ENCODE assay signal across 4 cellular contexts in genomic region chr18:14239224-14239623, GRCh38.
A peak's percentile ranks its signal among the peaks of the same experiment; 100 is the strongest.
DNase-seq lines count a peak whose midpoint lies in the region; ATAC-seq and TF ChIP-seq lines count a peak whose summit lies in the region.
"Not testable (repeated sequence)": the region's sequence is repeated elsewhere in the genome, so short reads cannot be mapped to it uniquely, and the experiment has no call there.

No MANE protein-coding gene starts in this region.

- CTCF ChIA-PET in activated CD8-positive, alpha-beta memory T cell treated with anti-CD3 and anti-CD28 coated beads, Interleukin-2, amount 10 ng/mL, durations not matched to agents 7 days and 5 days (lab: Charles Lee) = interaction anchor here (1.0 kb wide), 1 partner anchor 61 kb away, joined by 4 read pairs; no protein-coding TSS in a partner anchor

- peaks cover 41% of the 10 kb centered on the region for H3K4me1 ChIP-seq in DND-41 (ENCODE audit: insufficient read depth, low read length)

- not testable (repeated sequence) for H2AFZ ChIP-seq in DND-41 (ENCODE audit: low read depth, low read length)

- H3K4me3 Mint-ChIP-seq in activated CD8-positive, alpha-beta memory T cell treated with anti-CD3 and anti-CD28 coated beads, Interleukin-2, amount 10 ng/mL, durations not matched to agents 7 days and 5 days; dendritic cell treated with granulocyte-macrophage colony-stimulating factor and Interleukin-4, amounts not matched to agents 40 ng/mL and 50 ng/mL, for 4 days: not testable (repeated sequence)

- H3K27ac ChIP-seq in DND-41 (ENCODE audit: low read length) = peak overlapping the region; percentile 59; the same call in 1 of the 2 replicates

- not testable (repeated sequence) for H3K9ac ChIP-seq in DND-41 (ENCODE audit: low read depth, low read length)

- H3K27me3 ChIP-seq in DND-41 (ENCODE audit: insufficient read depth, low read length, poor library complexity) = not testable (repeated sequence)

- intact Hi-C loops in dendritic cell treated with granulocyte-macrophage colony-stimulating factor and Interleukin-4, amounts not matched to agents 40 ng/mL and 50 ng/mL, for 4 days (cut with micrococcal nuclease) = not testable (repeated sequence)

- peak overlapping the region; percentile 1 for H3K27ac Mint-ChIP-seq in activated CD8-positive, alpha-beta memory T cell treated with anti-CD3 and anti-CD28 coated beads, Interleukin-2, amount 10 ng/mL, durations not matched to agents 7 days and 5 days
- H3K27ac Mint-ChIP-seq in dendritic cell treated with granulocyte-macrophage colony-stimulating factor and Interleukin-4, amounts not matched to agents 40 ng/mL and 50 ng/mL, for 4 days = peak overlapping the region; percentile 79

- not testable (repeated sequence) for TF ChIP-seq CTCF in DND-41 (IDR thresholded peaks at IDR 0.05; ENCODE audit: borderline replicate concordance, extremely low read depth, low read length, poor library complexity, severe bottlenecking)

- H3K4me3 ChIP-seq in DND-41 (ENCODE audit: low read depth in 1 of 2, low read length in 2 of 2) = not testable (repeated sequence)

- not testable (repeated sequence) for H3K9me3 ChIP-seq in DND-41 (ENCODE audit: insufficient read depth, low read length, severe bottlenecking)

- not testable (repeated sequence) for H3K27me3 Mint-ChIP-seq in activated CD8-positive, alpha-beta memory T cell treated with anti-CD3 and anti-CD28 coated beads, Interleukin-2, amount 10 ng/mL, durations not matched to agents 7 days and 5 days; dendritic cell treated with granulocyte-macrophage colony-stimulating factor and Interleukin-4, amounts not matched to agents 40 ng/mL and 50 ng/mL, for 4 days

- H3K36me3 Mint-ChIP-seq in activated CD8-positive, alpha-beta memory T cell treated with anti-CD3 and anti-CD28 coated beads, Interleukin-2, amount 10 ng/mL, durations not matched to agents 7 days and 5 days = peaks cover 17% of the 10 kb centered on the region
- not testable (repeated sequence) for H3K36me3 Mint-ChIP-seq in dendritic cell treated with granulocyte-macrophage colony-stimulating factor and Interleukin-4, amounts not matched to agents 40 ng/mL and 50 ng/mL, for 4 days (ENCODE audit: low read depth)

- not testable (repeated sequence) for H4K20me1 ChIP-seq in DND-41 (ENCODE audit: insufficient read depth, low read length)

- peaks cover 28% of the 10 kb centered on the region for H3K4me1 Mint-ChIP-seq in activated CD8-positive, alpha-beta memory T cell treated with anti-CD3 and anti-CD28 coated beads, Interleukin-2, amount 10 ng/mL, durations not matched to agents 7 days and 5 days
- not testable (repeated sequence) for H3K4me1 Mint-ChIP-seq in dendritic cell treated with granulocyte-macrophage colony-stimulating factor and Interleukin-4, amounts not matched to agents 40 ng/mL and 50 ng/mL, for 4 days (ENCODE audit: low read depth)

- not testable (repeated sequence) for H3K79me2 ChIP-seq in DND-41 (ENCODE audit: insufficient read depth, low read length)

- H3K4me2 ChIP-seq in DND-41 (ENCODE audit: insufficient read depth, low read length) = not testable (repeated sequence)

- not testable (repeated sequence) for H3K36me3 ChIP-seq in DND-41 (ENCODE audit: insufficient read depth, low read length)

- not testable (repeated sequence) for DNase-seq in DND-41; activated CD8-positive, alpha-beta memory T cell treated with anti-CD3 and anti-CD28 coated beads, Interleukin-2, amount 10 ng/mL, durations not matched to agents 7 days and 5 days
- peak; percentile 50 for DNase-seq in RPMI8226

- not testable (repeated sequence) for H3K9me3 Mint-ChIP-seq in activated CD8-positive, alpha-beta memory T cell treated with anti-CD3 and anti-CD28 coated beads, Interleukin-2, amount 10 ng/mL, durations not matched to agents 7 days and 5 days (ENCODE audit: low read depth); dendritic cell treated with granulocyte-macrophage colony-stimulating factor and Interleukin-4, amounts not matched to agents 40 ng/mL and 50 ng/mL, for 4 days

- ATAC-seq in DND-41 (ENCODE audit: insufficient read depth, low read depth) = peak; percentile 44; the same call in 1 of the 3 replicates
- not testable (repeated sequence) for ATAC-seq in activated CD8-positive, alpha-beta memory T cell treated with anti-CD3 and anti-CD28 coated beads, Interleukin-2, amount 10 ng/mL, durations not matched to agents 7 days and 5 days
